ENCODE assay signal across 26 cellular contexts in the genomic region with DNA sequence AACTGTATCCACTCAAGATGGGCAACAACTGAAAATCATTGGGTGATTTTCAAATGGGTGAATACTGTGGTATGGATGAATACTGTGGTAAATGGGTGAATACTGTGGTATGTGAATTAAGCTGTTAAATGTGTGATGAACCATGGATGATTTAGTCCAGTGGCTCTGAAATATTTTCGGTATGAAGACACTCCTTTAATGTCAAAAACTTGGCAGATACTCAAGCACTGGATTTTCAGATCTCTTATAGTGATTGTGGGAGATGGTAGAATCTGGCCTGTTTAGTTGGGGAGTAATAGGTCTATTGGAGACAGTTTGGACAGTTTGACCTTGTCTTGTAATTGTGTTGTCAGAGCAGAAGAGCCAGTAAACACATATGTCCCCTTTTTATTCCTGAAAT. TPM values are rescaled to one million over a fixed set of nuclear protein-coding genes. Genes with fewer than 3 reads are reported as not detected.
"Had no signal": no experiment of that assay in that cellular context is flagged by ENCODE, and none has a peak within 500 bp of the region (broad histone marks: within the 10 kb centered on the region; RNA-seq: fewer than 3 reads in every experiment).

No MANE protein-coding gene starts in this region.

- DNase-seq: activated CD4-positive, alpha-beta memory T cell treated with anti-CD3 and anti-CD28 coated beads, Interleukin-2, amount 10 ng/mL, durations not matched to agents 7 days and 5 days; activated CD4-positive, alpha-beta T cell treated with anti-CD3 and anti-CD28 coated beads, Interleukin-2, amount 10 ng/mL, durations not matched to agents 7 days and 5 days; activated CD4-positive, CD25-positive, alpha-beta regulatory T cell; activated gamma-delta T cell; activated naive CD4-positive, alpha-beta T cell treated with anti-CD3 and anti-CD28 coated beads for 36 hours; activated T-cell treated with anti-CD3 and anti-CD28 coated beads for 4 hours; activated T-cell treated with anti-CD3 and anti-CD28 coated beads, Interleukin-2, amount 50 U/mL, for 48 hours; amygdala; brain microvascular endothelial cell; cerebellar nuclear complex; MM.1S; NCI-H1105; NCI-H1436; NCI-H187; NCI-H2081; NCI-H510A treated with DMSO at 0.1 percent for 48 hours; PC-3; SHP77 treated with DMSO at 0.1 percent for 48 hours; T-helper 17 cell; T1000 had no signal

- H3K4me1 Mint-ChIP-seq: activated CD4-positive, alpha-beta memory T cell treated with anti-CD3 and anti-CD28 coated beads, Interleukin-2, amount 10 ng/mL, durations not matched to agents 7 days and 5 days; activated CD4-positive, alpha-beta T cell treated with anti-CD3 and anti-CD28 coated beads, Interleukin-2, amount 10 ng/mL, durations not matched to agents 7 days and 5 days; activated T-helper 17 cell treated with anti-CD3 and anti-CD28 coated beads, Interleukin-2, amount 50 U/mL, for 72 hours; T-helper 17 cell had no signal

- H3K9me3 Mint-ChIP-seq: activated CD4-positive, alpha-beta memory T cell treated with anti-CD3 and anti-CD28 coated beads, Interleukin-2, amount 10 ng/mL, durations not matched to agents 7 days and 5 days; activated CD4-positive, alpha-beta T cell treated with anti-CD3 and anti-CD28 coated beads, Interleukin-2, amount 10 ng/mL, durations not matched to agents 7 days and 5 days; activated naive CD4-positive, alpha-beta T cell treated with anti-CD3 and anti-CD28 coated beads for 36 hours; activated T-helper 17 cell treated with anti-CD3 and anti-CD28 coated beads, Interleukin-2, amount 50 U/mL, for 72 hours had no signal

- H3K27ac ChIP-seq: brain microvascular endothelial cell, cardiac muscle cell, VCaP had no signal

- H3K4me3 ChIP-seq: cardiac muscle cell had no signal

- H3K4me3 Mint-ChIP-seq: activated CD4-positive, alpha-beta memory T cell treated with anti-CD3 and anti-CD28 coated beads, Interleukin-2, amount 10 ng/mL, durations not matched to agents 7 days and 5 days; activated CD4-positive, alpha-beta T cell treated with anti-CD3 and anti-CD28 coated beads, Interleukin-2, amount 10 ng/mL, durations not matched to agents 7 days and 5 days; activated naive CD4-positive, alpha-beta T cell treated with anti-CD3 and anti-CD28 coated beads for 36 hours; activated naive CD8-positive, alpha-beta T cell; activated T-helper 17 cell treated with anti-CD3 and anti-CD28 coated beads, Interleukin-2, amount 50 U/mL, for 72 hours; T-helper 17 cell had no signal

- ATAC-seq: activated T-helper 17 cell treated with anti-CD3 and anti-CD28 coated beads, Interleukin-2, amount 50 U/mL, for 72 hours; PC-3; T-helper 17 cell had no signal

- H3K27ac Mint-ChIP-seq: activated CD4-positive, alpha-beta memory T cell treated with anti-CD3 and anti-CD28 coated beads, Interleukin-2, amount 10 ng/mL, durations not matched to agents 7 days and 5 days; activated CD4-positive, alpha-beta T cell treated with anti-CD3 and anti-CD28 coated beads, Interleukin-2, amount 10 ng/mL, durations not matched to agents 7 days and 5 days; activated naive CD4-positive, alpha-beta T cell treated with anti-CD3 and anti-CD28 coated beads for 36 hours; activated naive CD8-positive, alpha-beta T cell; activated T-helper 17 cell treated with anti-CD3 and anti-CD28 coated beads, Interleukin-2, amount 50 U/mL, for 72 hours; T-helper 17 cell had no signal

- H3K27me3 Mint-ChIP-seq: activated naive CD8-positive, alpha-beta T cell had no signal

- H3K36me3 Mint-ChIP-seq: activated naive CD8-positive, alpha-beta T cell had no signal

- H3K27me3 ChIP-seq: brain microvascular endothelial cell, cardiac muscle cell had no signal

- H3K36me3 ChIP-seq: brain microvascular endothelial cell, cardiac muscle cell had no signal

RNA-seq across cellular contexts. Expression of a gene that starts 45.7 kb away (rescaled TPM):
- total RNA-seq: activated CD4-positive, alpha-beta memory T cell treated with anti-CD3 and anti-CD28 coated beads, Interleukin-2, amount 10 ng/mL, durations not matched to agents 7 days and 5 days; activated CD4-positive, alpha-beta T cell treated with anti-CD3 and anti-CD28 coated beads, Interleukin-2, amount 10 ng/mL, durations not matched to agents 7 days and 5 days; activated CD8-positive, alpha-beta memory T cell treated with anti-CD3 and anti-CD28 coated beads for 36 hours; activated naive CD4-positive, alpha-beta T cell treated with anti-CD3 and anti-CD28 coated beads for 36 hours; activated T-helper 17 cell treated with anti-CD3 and anti-CD28 coated beads, Interleukin-2, amount 50 U/mL, for 72 hours; cardiac muscle cell; PC-3; SK-MEL-5; T-helper 17 cell had no signal
- polyA plus RNA-seq: cardiac muscle cell had no signal
